In the genomic region with DNA sequence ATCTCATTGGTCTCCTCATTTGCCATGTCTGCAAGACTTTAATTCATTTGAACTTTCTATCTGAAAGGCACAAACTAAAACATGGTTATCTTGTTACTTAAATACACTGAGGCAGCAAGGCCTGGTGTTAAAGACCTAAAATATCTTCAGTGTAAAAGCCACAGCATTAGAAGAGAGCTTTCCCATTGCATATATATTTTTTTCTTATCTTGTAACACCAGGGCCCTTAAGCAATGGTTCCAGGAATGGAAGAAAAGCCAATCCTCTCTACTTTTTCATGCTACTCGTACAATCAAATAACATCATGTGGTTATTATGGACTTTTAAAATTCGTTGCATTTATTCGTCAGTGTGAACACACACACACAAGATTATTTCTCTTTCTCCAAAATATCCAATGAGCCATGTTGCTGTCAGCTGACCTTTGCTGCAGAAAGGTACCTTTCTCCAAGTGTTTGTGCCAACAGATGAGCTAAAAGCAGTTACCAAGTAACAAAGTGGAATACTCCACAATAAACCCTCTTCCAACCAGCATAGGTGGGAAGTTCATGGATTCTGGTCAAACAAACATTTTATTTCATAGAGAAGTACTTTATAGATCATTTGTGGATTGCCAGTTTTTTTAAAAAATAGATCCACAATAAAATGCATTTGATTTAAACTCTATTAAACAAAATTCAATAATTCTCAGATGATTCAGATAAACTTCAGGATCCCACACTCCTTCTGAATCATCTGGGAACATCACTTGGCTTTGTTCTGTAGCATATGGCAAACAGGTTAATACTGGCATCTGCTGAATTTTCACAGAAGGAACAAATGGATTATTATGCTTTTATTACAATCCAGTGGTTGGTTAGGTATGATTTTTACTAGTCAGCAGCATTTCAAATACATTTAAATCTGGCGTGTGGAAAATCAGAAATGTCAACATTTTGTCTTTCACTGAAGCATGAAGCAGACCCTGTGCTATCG, we compare ENCODE assay signal across 18 cellular contexts.
"Had no signal": no experiment of that assay in that cellular context is flagged by ENCODE, and none has a peak within 500 bp of the region (broad histone marks: within the 10 kb centered on the region; RNA-seq: fewer than 3 reads in every experiment).

No MANE protein-coding gene starts in this region.

- H3K27me3 ChIP-seq: body of pancreas, gastrocnemius medialis, testis had no signal

- DNase-seq: activated CD4-positive, alpha-beta T cell treated with anti-CD3 and anti-CD28 coated beads, Interleukin-2, amount 10 ng/mL, durations not matched to agents 24 days and 14 days; activated CD4-positive, CD25-positive, alpha-beta regulatory T cell; activated CD8-positive, alpha-beta memory T cell treated with anti-CD3 and anti-CD28 coated beads, Interleukin-2, amount 50 U/mL, for 48 hours; activated CD8-positive, alpha-beta T cell treated with anti-CD3 and anti-CD28 coated beads, Interleukin-2, amount 10 ng/mL, durations not matched to agents 7 days and 5 days; activated gamma-delta T cell; activated T-cell treated with anti-CD3 and anti-CD28 coated beads, Interleukin-2, amount 50 U/mL, for 72 hours; amniotic stem cell; body of pancreas; cortex of kidney; effector CD8-positive, alpha-beta T cell; gastrocnemius medialis; islet precursor cell; mesendoderm; posterior cingulate gyrus; stimulated activated naive CD8-positive, alpha-beta T cell treated with anti-CD3 and anti-CD28 coated beads, Interleukin-15, amount 100 ng/mL, for 72 hours; SW 1271; testis had no signal

- H3K27ac ChIP-seq: body of pancreas, gastrocnemius medialis, testis had no signal

- H3K4me1 ChIP-seq: body of pancreas, testis had no signal

- H3K4me3 ChIP-seq: body of pancreas, gastrocnemius medialis, testis had no signal

- H3K9me3 ChIP-seq: body of pancreas, gastrocnemius medialis, testis had no signal

- H3K36me3 ChIP-seq: gastrocnemius medialis had no signal

- ATAC-seq: activated CD8-positive, alpha-beta T cell treated with anti-CD3 and anti-CD28 coated beads, Interleukin-2, amount 10 ng/mL, durations not matched to agents 7 days and 5 days; activated T-cell treated with anti-CD3 and anti-CD28 coated beads, Interleukin-2, amount 50 U/mL, for 72 hours; body of pancreas; gastrocnemius medialis; natural killer cell treated with Interleukin-12 subunit alpha and Interleukin-12 subunit beta and Interleukin-15 and Interleukin-18, amount 100 ng/mL, for 72 hours; stimulated activated naive CD8-positive, alpha-beta T cell treated with anti-CD3 and anti-CD28 coated beads, Interleukin-15, amount 100 ng/mL, for 72 hours had no signal
